Comparison of ENCODE assay signal across 8 cellular contexts in genomic region chr19:14073232-14073924, GRCh38. TPM values are rescaled to one million over a fixed set of nuclear protein-coding genes. Genes with fewer than 3 reads are reported as not detected.
A peak's percentile ranks its signal among the peaks of the same experiment; 100 is the strongest.
DNase-seq lines count a peak whose midpoint lies in the region; ATAC-seq and TF ChIP-seq lines count a peak whose summit lies in the region.

No MANE protein-coding gene starts in this region.

- peak; percentile 84 for DNase-seq in NCI-H2196 (lab: John Stamatoyannopoulos, UW; ENCODE audit: unreplicated experiment)
- peak; percentile 94 for DNase-seq in activated CD4-positive, alpha-beta T cell treated with anti-CD3 and anti-CD28 coated beads, Interleukin-2, amount 10 ng/mL, durations not matched to agents 24 days and 14 days
- peak; percentile 85 for DNase-seq in dermis blood vessel endothelial cell
- peak; percentile 79 for DNase-seq in stimulated activated CD4-positive, alpha-beta T cell treated with anti-CD3 and anti-CD28 coated beads, Interleukin-4, amount 100 ng/mL, for 1 hour

- H3K4me3 Mint-ChIP-seq in activated CD4-positive, alpha-beta T cell treated with anti-CD3 and anti-CD28 coated beads, Interleukin-2, amount 10 ng/mL, durations not matched to agents 24 days and 14 days = peak overlapping the region; percentile 99

- under 1% methylated on average over 108 of the region's 108 CpGs for WGBS in liver

- peaks cover 6% of the 10 kb centered on the region for H3K27me3 Mint-ChIP-seq in activated CD4-positive, alpha-beta T cell treated with anti-CD3 and anti-CD28 coated beads, Interleukin-2, amount 10 ng/mL, durations not matched to agents 24 days and 14 days

- intact Hi-C loops in activated CD4-positive, alpha-beta T cell treated with anti-CD3 and anti-CD28 coated beads, Interleukin-2, amount 10 ng/mL, durations not matched to agents 24 days and 14 days (cut with micrococcal nuclease) = loop anchor here (1.0 to 10.0 kb wide), 6 partner anchors 8 to 299 kb away; partner anchors contain the start of genes C19orf53 and RFX1

- TF ChIP-seq RAD21 in liver (IDR thresholded peaks at IDR 0.05) = no peak

- H3K4me1 Mint-ChIP-seq in activated CD4-positive, alpha-beta T cell treated with anti-CD3 and anti-CD28 coated beads, Interleukin-2, amount 10 ng/mL, durations not matched to agents 24 days and 14 days = peaks cover 16% of the 10 kb centered on the region

- peak overlapping the region; percentile 66 to 80 (median 73) for H3K4me3 ChIP-seq in liver (ENCODE audit: low read depth in 1 of 3, low read length in 3 of 3)

- TF ChIP-seq CTCF in liver (IDR thresholded peaks at IDR 0.05; ENCODE audit: low read depth, low read length, missing input control) = peak; percentile 74

- peaks cover 2% of the 10 kb centered on the region for H3K36me3 Mint-ChIP-seq in activated CD4-positive, alpha-beta T cell treated with anti-CD3 and anti-CD28 coated beads, Interleukin-2, amount 10 ng/mL, durations not matched to agents 24 days and 14 days (ENCODE audit: low read depth)

- peak overlapping the region; percentile 69 to 93 for H3K27ac ChIP-seq in liver (ENCODE audit: low read depth in 1 of 2, low read length in 2 of 2)

- no peaks in the 10 kb centered on the region for H3K9me3 Mint-ChIP-seq in activated CD4-positive, alpha-beta T cell treated with anti-CD3 and anti-CD28 coated beads, Interleukin-2, amount 10 ng/mL, durations not matched to agents 24 days and 14 days

- H3K4me1 ChIP-seq in liver (ENCODE audit: control insufficient read depth in 4 of 4, insufficient read depth in 4 of 4, low read length in 3 of 4) = peaks cover 0 to 41% (median 24%) of the 10 kb centered on the region in 4 donors

- peak; percentile 67 for ATAC-seq in HG02642 (IDR thresholded peaks at IDR 0.05; ENCODE audit: poor library complexity, unreplicated experiment)
- ATAC-seq in GM19395 (IDR thresholded peaks at IDR 0.05; ENCODE audit: unreplicated experiment) = no peak

- peak overlapping the region; percentile 35 to 53 for H3K9ac ChIP-seq in liver (ENCODE audit: low read depth in 1 of 2, low read length in 2 of 2)

- peak; percentile 16 for TF ChIP-seq POLR2A in GM10847 (IDR thresholded peaks at IDR 0.05; ENCODE audit: extremely low read depth, insufficient read length)

- peak overlapping the region; percentile 99 for H3K27ac Mint-ChIP-seq in activated CD4-positive, alpha-beta T cell treated with anti-CD3 and anti-CD28 coated beads, Interleukin-2, amount 10 ng/mL, durations not matched to agents 24 days and 14 days

- H3K27me3 ChIP-seq in liver (ENCODE audit: control insufficient read depth in 4 of 4, insufficient read depth in 4 of 4, low read length in 3 of 4) = no peaks in the 10 kb centered on the region

- H3K36me3 ChIP-seq in liver (ENCODE audit: control insufficient read depth in 4 of 4, insufficient read depth in 3 of 4, low read depth in 1 of 4, low read length in 3 of 4) = no peaks in the 10 kb centered on the region

- H3K9me3 ChIP-seq in liver (ENCODE audit: control insufficient read depth in 4 of 4, low read length in 3 of 4) = no peaks in the 10 kb centered on the region

TF ChIP-seq in liver, 16 proteins besides CTCF, POLR2A, EP300 and RAD21:
- TF ChIP-seq HNF4G (IDR thresholded peaks at IDR 0.05) = no peak
- TF ChIP-seq MAX (IDR thresholded peaks at IDR 0.05) = no peak
- TF ChIP-seq SP1 (IDR thresholded peaks at IDR 0.05) = no peak

RNA-seq across cellular contexts. Expression of gene MISP3, which starts 0.8 kb away (rescaled TPM):
- total RNA-seq in activated CD4-positive, alpha-beta T cell treated with anti-CD3 and anti-CD28 coated beads, Interleukin-2, amount 10 ng/mL, durations not matched to agents 24 days and 14 days = 2.7 and 3.6 TPM in 2 replicates
- under 0.01 and 0.19 TPM in 2 replicates for total RNA-seq in dermis blood vessel endothelial cell
- total RNA-seq in liver = 1 to 10 TPM in 1 of 2 donors, under 1 TPM in 1; 0.28 to 3.8 TPM
- 1 to 10 TPM; 1.8 to 3.9 TPM for polyA plus RNA-seq in liver

RNA-seq across cellular contexts. Expression of gene PALM3, which starts 11.5 kb away (rescaled TPM):
- total RNA-seq in activated CD4-positive, alpha-beta T cell treated with anti-CD3 and anti-CD28 coated beads, Interleukin-2, amount 10 ng/mL, durations not matched to agents 24 days and 14 days = 0.28 TPM in 1 of 2 replicates, not detected in the other
- not detected in 2 replicates for total RNA-seq in dermis blood vessel endothelial cell
- total RNA-seq in liver = 1 to 10 TPM; 1.4 to 6.6 TPM
- polyA plus RNA-seq in liver = 10 to 100 TPM in 1 of 2 donors, 1 to 10 TPM in 1; 5.3 to 17.9 TPM

RNA-seq across cellular contexts. Expression of gene C19orf67, which starts 12.2 kb away (rescaled TPM):
- 0.54 and 0.58 TPM in 2 replicates for total RNA-seq in activated CD4-positive, alpha-beta T cell treated with anti-CD3 and anti-CD28 coated beads, Interleukin-2, amount 10 ng/mL, durations not matched to agents 24 days and 14 days
- not detected in 2 replicates for total RNA-seq in dermis blood vessel endothelial cell
- total RNA-seq in liver = under 1 TPM in 1 of 2 donors, not detected in 1; 0.25 TPM
- polyA plus RNA-seq in liver = not detected

RNA-seq across cellular contexts. Expression of gene SAMD1, which starts 17.2 kb away (rescaled TPM):
- 147 and 152 TPM in 2 replicates for total RNA-seq in activated CD4-positive, alpha-beta T cell treated with anti-CD3 and anti-CD28 coated beads, Interleukin-2, amount 10 ng/mL, durations not matched to agents 24 days and 14 days
- 22.3 and 25.2 TPM in 2 replicates for total RNA-seq in dermis blood vessel endothelial cell
- total RNA-seq in liver = 10 to 100 TPM in 1 of 2 donors, 1 to 10 TPM in 1; 6.4 to 33.0 TPM
- 10 to 100 TPM in 1 of 2 donors, 1 to 10 TPM in 1; 2.1 to 11.7 TPM for polyA plus RNA-seq in liver

RNA-seq across cellular contexts. Expression of gene IL27RA, which starts 41.8 kb away (rescaled TPM):
- 81.6 and 86.4 TPM in 2 replicates for total RNA-seq in activated CD4-positive, alpha-beta T cell treated with anti-CD3 and anti-CD28 coated beads, Interleukin-2, amount 10 ng/mL, durations not matched to agents 24 days and 14 days
- total RNA-seq in dermis blood vessel endothelial cell (4.5 and 11.4 TPM in 2 replicates), liver (1 to 10 TPM; 1.9 to 2.8 TPM)
- 1 to 10 TPM; 1.0 to 1.2 TPM for polyA plus RNA-seq in liver
